In the genomic region with DNA sequence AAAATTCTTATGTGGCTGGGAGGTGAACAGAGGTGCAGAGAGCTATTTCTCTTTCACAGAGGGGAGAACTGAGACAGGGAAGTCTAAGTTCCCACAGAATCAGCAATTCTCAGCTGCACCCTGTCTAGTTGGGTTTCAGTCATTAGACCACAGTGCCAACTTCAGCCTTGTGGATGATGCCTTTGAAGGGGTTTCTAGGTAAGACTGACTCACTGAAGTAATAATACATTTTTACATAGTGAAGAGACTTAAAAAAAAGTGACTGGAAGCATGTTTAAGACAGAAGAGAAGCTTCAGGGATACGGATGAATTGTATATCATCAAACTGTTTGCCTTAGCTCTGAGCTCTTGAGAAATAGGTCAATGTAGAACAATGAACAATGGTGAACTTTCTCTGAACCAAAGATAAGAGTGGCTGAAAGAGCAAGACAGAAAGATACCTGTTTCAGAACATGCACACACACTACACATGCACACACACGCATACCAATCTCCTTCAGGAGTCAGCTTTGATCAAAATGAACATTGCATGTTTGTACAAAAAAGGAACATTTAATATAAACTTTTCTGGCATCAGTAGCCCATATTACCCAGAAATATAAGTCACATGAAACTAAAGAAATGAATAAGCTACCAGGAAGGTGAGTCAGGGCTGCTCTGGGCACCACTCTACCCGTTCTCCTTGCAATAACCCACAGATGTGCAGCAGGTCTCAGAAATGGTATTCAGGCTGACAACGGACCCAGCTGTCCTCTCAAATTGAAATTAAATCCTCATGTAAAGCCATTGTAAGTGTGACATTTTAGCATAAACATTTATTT, we compare ENCODE assay signal across 11 cellular contexts. TPM values are rescaled to one million over a fixed set of nuclear protein-coding genes. Genes with fewer than 3 reads are reported as not detected.
DNase-seq lines count a peak whose midpoint lies in the region; ATAC-seq lines count a peak whose summit lies in the region.
"Had no signal": no experiment of that assay in that cellular context is flagged by ENCODE, and none has a peak within 500 bp of the region (broad histone marks: within the 10 kb centered on the region; RNA-seq: fewer than 3 reads in every experiment).

No MANE protein-coding gene starts in this region.

- peak overlapping the region; percentile 37 for H3K27ac ChIP-seq in epithelial cell of prostate

- peaks cover 11% of the 10 kb centered on the region for H3K4me1 Mint-ChIP-seq in T-helper 17 cell
- H3K4me1 Mint-ChIP-seq: B cell had no signal

- ATAC-seq in T-helper 17 cell (peak; percentile 63), HG03159 (IDR thresholded peaks at IDR 0.05; ENCODE audit: unreplicated experiment) (no peak)

- peak overlapping the region; percentile 37 for H3K27ac Mint-ChIP-seq in T-helper 17 cell
- H3K27ac Mint-ChIP-seq: B cell had no signal

- DNase-seq in stimulated activated naive CD4-positive, alpha-beta T cell treated with Interleukin-2 at 50 U/mL for 16 hours (lab: John Stamatoyannopoulos, UW): peak; percentile 37
- no peak for DNase-seq in stimulated activated naive CD4-positive, alpha-beta T cell (lab: John Stamatoyannopoulos, UW)
- DNase-seq in T-helper 17 cell: no peak
- peak; percentile 94 for DNase-seq in epithelial cell of prostate (ENCODE audit: low read depth, low spot score)
- no peak for DNase-seq in mesenteric fat pad (ENCODE audit: low spot score)
- DNase-seq in NCI-H128 (lab: John Stamatoyannopoulos, UW; ENCODE audit: unreplicated experiment): no peak
- DNase-seq in kidney glomerular epithelial cell (lab: John Stamatoyannopoulos, UW): no peak
- DNase-seq: NK-92 treated with Interleukin-12 subunit alpha and Interleukin-12 subunit beta, amount 100 ng/mL, for 24 hours had no signal

- no peaks in the 10 kb centered on the region for H3K36me3 Mint-ChIP-seq in T-helper 17 cell (ENCODE audit: low read depth)

- no peaks in the 10 kb centered on the region for H3K27me3 Mint-ChIP-seq in T-helper 17 cell

- no peaks in the 10 kb centered on the region for H3K9me3 ChIP-seq in T-helper 17 cell (ENCODE audit: control insufficient read depth, low read length, poor library complexity, severe bottlenecking)

- peak overlapping the region; percentile 55 for H3K4me3 Mint-ChIP-seq in T-helper 17 cell
- H3K4me3 Mint-ChIP-seq: B cell had no signal

RNA-seq across cellular contexts. Expression of a gene that starts 12.6 kb away (rescaled TPM):
- total RNA-seq in T-helper 17 cell (100 to 1,000 TPM; 499 to 517 TPM), mesenteric fat pad (27.8 TPM)
- total RNA-seq: fibroblast of villous mesenchyme had no signal

Comparison
In these comparisons a context has a peak if more than half of its experiments do, and no peak if none do; other contexts are left out.
1. DNase-seq: peak in stimulated activated naive CD4-positive, alpha-beta T cell treated with Interleukin-2 at 50 U/mL for 16 hours (single experiment) and epithelial cell of prostate (single experiment); none in stimulated activated naive CD4-positive, alpha-beta T cell (0 of 6), T-helper 17 cell (0 of 3), mesenteric fat pad (single experiment), NCI-H128 (single experiment) and kidney glomerular epithelial cell (single experiment).
2. RNA of a gene that starts 12.6 kb away (total RNA-seq): 499 to 517 TPM in T-helper 17 cell; 27.8 TPM in mesenteric fat pad (single experiment); every median in the first group is over 10 times any median in the second.